ENCODE assay signal across 18 cellular contexts in genomic region chr20:32442630-32443029, GRCh38.
DNase-seq lines count a peak whose midpoint lies in the region; ATAC-seq and TF ChIP-seq lines count a peak whose summit lies in the region.
"Had no signal": no experiment of that assay in that cellular context is flagged by ENCODE, and none has a peak within 500 bp of the region (broad histone marks: within the 10 kb centered on the region; RNA-seq: fewer than 3 reads in every experiment).

No MANE protein-coding gene starts in this region.

- no peak overlapping the region for H3K4me3 Mint-ChIP-seq in activated naive CD8-positive, alpha-beta T cell treated with anti-CD3 and anti-CD28 coated beads for 36 hours
- no peak overlapping the region for H3K4me3 Mint-ChIP-seq in naive thymus-derived CD8-positive, alpha-beta T cell
- H3K4me3 Mint-ChIP-seq in osteocyte (ENCODE audit: unreplicated experiment): no peak overlapping the region
- H3K4me3 Mint-ChIP-seq: H9 had no signal

- intact Hi-C loops in left ventricle myocardium inferior (cut with micrococcal nuclease): no loop called here

- H3K4me3 ChIP-seq in cardiac muscle cell: no peak overlapping the region
- H3K4me3 ChIP-seq in left ventricle myocardium inferior: no peak overlapping the region
- H3K4me3 ChIP-seq in coronary artery: no peak overlapping the region
- H3K4me3 ChIP-seq: lung, prostate gland, skin epidermis had no signal

- peaks cover 25% of the 10 kb centered on the region for H3K36me3 Mint-ChIP-seq in activated naive CD8-positive, alpha-beta T cell treated with anti-CD3 and anti-CD28 coated beads for 36 hours
- peaks cover 0 to 68% (median 8%) of the 10 kb centered on the region in 3 donors for H3K36me3 Mint-ChIP-seq in naive thymus-derived CD8-positive, alpha-beta T cell
- H3K36me3 Mint-ChIP-seq in osteocyte (ENCODE audit: unreplicated experiment): peaks cover 29% of the 10 kb centered on the region

- no peaks in the 10 kb centered on the region for H3K9me3 Mint-ChIP-seq in activated naive CD8-positive, alpha-beta T cell treated with anti-CD3 and anti-CD28 coated beads for 36 hours
- H3K9me3 Mint-ChIP-seq in naive thymus-derived CD8-positive, alpha-beta T cell: no peaks in the 10 kb centered on the region
- no peaks in the 10 kb centered on the region for H3K9me3 Mint-ChIP-seq in osteocyte (ENCODE audit: unreplicated experiment)
- H3K9me3 Mint-ChIP-seq: H9 had no signal

- ATAC-seq in naive thymus-derived CD8-positive, alpha-beta T cell: no peak

- H3K9me3 ChIP-seq in cardiac muscle cell (ENCODE audit: low read depth) (no peaks in the 10 kb centered on the region), left ventricle myocardium inferior (replicated peaks) (no peaks in the 10 kb centered on the region)
- H3K9me3 ChIP-seq: prostate gland had no signal

- peaks cover 8% of the 10 kb centered on the region for H3K36me3 ChIP-seq in cardiac muscle cell
- peaks cover 35% of the 10 kb centered on the region for H3K36me3 ChIP-seq in left ventricle myocardium inferior
- H3K36me3 ChIP-seq: prostate gland had no signal

- no peaks in the 10 kb centered on the region for H3K27me3 Mint-ChIP-seq in activated naive CD8-positive, alpha-beta T cell treated with anti-CD3 and anti-CD28 coated beads for 36 hours
- no peaks in the 10 kb centered on the region for H3K27me3 Mint-ChIP-seq in naive thymus-derived CD8-positive, alpha-beta T cell
- H3K27me3 Mint-ChIP-seq in osteocyte (ENCODE audit: unreplicated experiment): no peaks in the 10 kb centered on the region

- TF ChIP-seq CTCF in cardiac muscle cell (IDR thresholded peaks at IDR 0.05; ENCODE audit: low read depth, low read length): no peak
- no peak for TF ChIP-seq CTCF in left ventricle myocardium inferior (IDR thresholded peaks at IDR 0.05; ENCODE audit: borderline replicate concordance)
- no peak for TF ChIP-seq CTCF in coronary artery (IDR thresholded peaks at IDR 0.05)
- TF ChIP-seq CTCF in osteocyte (IDR thresholded peaks at IDR 0.05): no peak

- peaks cover 49% of the 10 kb centered on the region for H3K4me1 Mint-ChIP-seq in activated naive CD8-positive, alpha-beta T cell treated with anti-CD3 and anti-CD28 coated beads for 36 hours
- peaks cover 31 to 55% (median 51%) of the 10 kb centered on the region in 4 donors for H3K4me1 Mint-ChIP-seq in naive thymus-derived CD8-positive, alpha-beta T cell
- H3K4me1 Mint-ChIP-seq in osteocyte (ENCODE audit: unreplicated experiment): peaks cover 24% of the 10 kb centered on the region

- POLR2A ChIA-PET in naive thymus-derived CD8-positive, alpha-beta T cell (lab: Charles Lee): interaction anchor here (0.7 to 1.2 kb wide), 2 partner anchors 15 to 44 kb away, joined by 3 read pairs; no protein-coding TSS in a partner anchor

- DNase-seq in cardiac muscle cell (ENCODE audit: low read depth in 1 of 2, low spot score in 1 of 2) (no peak), left ventricle myocardium inferior (no peak), kidney glomerular epithelial cell (lab: John Stamatoyannopoulos, UW) (no peak), coronary artery (ENCODE audit: low spot score) (no peak), NAMALWA (ENCODE audit: low spot score) (no peak), osteocyte (ENCODE audit: extremely low spot score, unreplicated experiment) (no peak)
- DNase-seq in activated naive CD8-positive, alpha-beta T cell treated with anti-CD3 and anti-CD28 coated beads for 36 hours: no peak
- DNase-seq in naive thymus-derived CD8-positive, alpha-beta T cell: peak in 1 of 10 donors; percentile 8
- DNase-seq: activated effector memory CD4-positive, alpha-beta T cell treated with Interleukin-2 at 50 U/mL for 16 hours; H9; NCI-H1436; NCI-H69; SIG-M5; stimulated activated CD4-positive, alpha-beta T cell treated with anti-CD3 and anti-CD28 coated beads, Interleukin-2, amount 100 ng/mL, for 48 hours had no signal

- H3K27ac ChIP-seq in cardiac muscle cell (peak overlapping the region; percentile 62), left ventricle myocardium inferior (replicated peaks) (no peak overlapping the region), coronary artery (no peak overlapping the region)
- H3K27ac ChIP-seq: prostate gland, skin epidermis, VCaP had no signal

- peaks cover 9% of the 10 kb centered on the region for H3K4me1 ChIP-seq in cardiac muscle cell (ENCODE audit: low read depth)
- H3K4me1 ChIP-seq in left ventricle myocardium inferior: peaks cover 23% of the 10 kb centered on the region

- peak overlapping the region; percentile 0 for H3K27ac Mint-ChIP-seq in activated naive CD8-positive, alpha-beta T cell treated with anti-CD3 and anti-CD28 coated beads for 36 hours
- peak overlapping the region in 9 of 10 donors; percentile 11 to 93 (median 74) for H3K27ac Mint-ChIP-seq in naive thymus-derived CD8-positive, alpha-beta T cell
- no peak overlapping the region for H3K27ac Mint-ChIP-seq in osteocyte (ENCODE audit: unreplicated experiment)
- H3K27ac Mint-ChIP-seq: H9 had no signal

- H3K27me3 ChIP-seq in cardiac muscle cell (no peaks in the 10 kb centered on the region), left ventricle myocardium inferior (ENCODE audit: low read depth) (no peaks in the 10 kb centered on the region)
